Comparison of ENCODE assay signal across 1 cellular context in genomic region chr1:62386351-62387121, GRCh38.
A peak's percentile ranks its signal among the peaks of the same experiment; 100 is the strongest.
TF ChIP-seq lines count a peak whose summit lies in the region.

No MANE protein-coding gene starts in this region.

TF ChIP-seq in HepG2, 621 proteins besides CTCF, POLR2A, EP300 and RAD21 (continued from another document):
- TF ChIP-seq, protein P1, sequence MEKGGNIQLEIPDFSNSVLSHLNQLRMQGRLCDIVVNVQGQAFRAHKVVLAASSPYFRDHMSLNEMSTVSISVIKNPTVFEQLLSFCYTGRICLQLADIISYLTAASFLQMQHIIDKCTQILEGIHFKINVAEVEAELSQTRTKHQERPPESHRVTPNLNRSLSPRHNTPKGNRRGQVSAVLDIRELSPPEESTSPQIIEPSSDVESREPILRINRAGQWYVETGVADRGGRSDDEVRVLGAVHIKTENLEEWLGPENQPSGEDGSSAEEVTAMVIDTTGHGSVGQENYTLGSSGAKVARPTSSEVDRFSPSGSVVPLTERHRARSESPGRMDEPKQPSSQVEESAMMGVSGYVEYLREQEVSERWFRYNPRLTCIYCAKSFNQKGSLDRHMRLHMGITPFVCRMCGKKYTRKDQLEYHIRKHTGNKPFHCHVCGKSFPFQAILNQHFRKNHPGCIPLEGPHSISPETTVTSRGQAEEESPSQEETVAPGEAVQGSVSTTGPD (CRISPR knock-in tag; IDR thresholded peaks at IDR 0.05), result no peak
- TF ChIP-seq ZNF660 (CRISPR knock-in tag; IDR thresholded peaks at IDR 0.05; ENCODE audit: borderline replicate concordance, low read depth), result no peak
- TF ChIP-seq KLF16 (CRISPR knock-in tag; IDR thresholded peaks at IDR 0.05), result 0 out of 4 replicates have a peak, but pooled peaks of 1 of the 2 experiments have one; percentile 29
- no peak for TF ChIP-seq TERF1 (CRISPR knock-in tag; IDR thresholded peaks at IDR 0.05)
- TF ChIP-seq HDAC6 (IDR thresholded peaks at IDR 0.05; ENCODE audit: low read depth, low read length), result no peak
- TF ChIP-seq RCOR2 (CRISPR knock-in tag; IDR thresholded peaks at IDR 0.05), result 0 out of 2 replicates have a peak, but pooled peaks have one; percentile 40
- TF ChIP-seq, protein P2, sequence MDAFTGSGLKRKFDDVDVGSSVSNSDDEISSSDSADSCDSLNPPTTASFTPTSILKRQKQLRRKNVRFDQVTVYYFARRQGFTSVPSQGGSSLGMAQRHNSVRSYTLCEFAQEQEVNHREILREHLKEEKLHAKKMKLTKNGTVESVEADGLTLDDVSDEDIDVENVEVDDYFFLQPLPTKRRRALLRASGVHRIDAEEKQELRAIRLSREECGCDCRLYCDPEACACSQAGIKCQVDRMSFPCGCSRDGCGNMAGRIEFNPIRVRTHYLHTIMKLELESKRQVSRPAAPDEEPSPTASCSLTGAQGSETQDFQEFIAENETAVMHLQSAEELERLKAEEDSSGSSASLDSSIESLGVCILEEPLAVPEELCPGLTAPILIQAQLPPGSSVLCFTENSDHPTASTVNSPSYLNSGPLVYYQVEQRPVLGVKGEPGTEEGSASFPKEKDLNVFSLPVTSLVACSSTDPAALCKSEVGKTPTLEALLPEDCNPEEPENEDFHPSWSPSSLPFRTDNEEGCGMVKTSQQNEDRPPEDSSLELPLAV (CRISPR knock-in tag; conservative IDR thresholded peaks at IDR 0.05; ENCODE audit: low read depth), result no peak
- no peak for TF ChIP-seq STAG1 (CRISPR knock-in tag; IDR thresholded peaks at IDR 0.05)
- TF ChIP-seq AKNA (CRISPR knock-in tag; IDR thresholded peaks at IDR 0.05; ENCODE audit: borderline replicate concordance), result no peak
TF ChIP-seq in HepG2: peak in this region for 54.
